Comparison of ENCODE assay signal across 29 cellular contexts in genomic region chr3:147355104-147355854, GRCh38. TPM values are rescaled to one million over a fixed set of nuclear protein-coding genes. Genes with fewer than 3 reads are reported as not detected.
DNase-seq lines count a peak whose midpoint lies in the region; ATAC-seq and TF ChIP-seq lines count a peak whose summit lies in the region.
"Had no signal": no experiment of that assay in that cellular context is flagged by ENCODE, and none has a peak within 500 bp of the region (broad histone marks: within the 10 kb centered on the region; RNA-seq: fewer than 3 reads in every experiment).

No MANE protein-coding gene starts in this region.

- H3K36me3 Mint-ChIP-seq in HFFc6 (ENCODE audit: low read depth), result peaks cover 16% of the 10 kb centered on the region
- H3K36me3 Mint-ChIP-seq: activated naive CD8-positive, alpha-beta T cell; memory B cell had no signal

- no peak overlapping the region for H3K9ac ChIP-seq in iPS-20b (ENCODE audit: low read depth, low read length)

- intact Hi-C loops in psoas muscle (cut with DNase I), result loop anchor here in 1 of 2 donors (10.0 kb wide), 1 partner anchor 60 kb away; no protein-coding TSS in a partner anchor

- H3K27me3 ChIP-seq in iPS-20b (ENCODE audit: insufficient read depth, low read length) (peaks cover 81% of the 10 kb centered on the region), psoas muscle (ENCODE audit: insufficient read depth in 3 of 3, low read length in 2 of 3) (peaks cover 15 to 72% (median 30%) of the 10 kb centered on the region in 3 donors)

- 14 to 17% (median 17%) methylated on average over 18 of the region's 18 CpGs for WGBS in psoas muscle, 3 donors

- 0 out of 2 replicates have a peak, but pooled peaks cover 7% of the 10 kb centered on the region for H3K9me3 Mint-ChIP-seq in HFFc6
- H3K9me3 Mint-ChIP-seq: activated CD4-positive, alpha-beta T cell treated with anti-CD3 and anti-CD28 coated beads, Interleukin-2, amount 10 ng/mL, durations not matched to agents 7 days and 5 days; dendritic cell treated with granulocyte-macrophage colony-stimulating factor and Interleukin-4, amounts not matched to agents 40 ng/mL and 50 ng/mL, for 4 days; T-helper 2 cell treated with Interferon-gamma antibody and Interleukin-4, amounts not matched to agents 5 μg/mL and 100 μg/mL, for 36 hours had no signal

- H3K27ac ChIP-seq in iPS-20b (ENCODE audit: low read length) (no peak overlapping the region), psoas muscle (no peak overlapping the region)
- H3K27ac ChIP-seq: hepatocyte, tibial nerve, VCaP had no signal

- peak overlapping the region; percentile 29; the same call in 1 of the 2 replicates for H3K4me3 Mint-ChIP-seq in HFFc6
- H3K4me3 Mint-ChIP-seq: activated CD4-positive, alpha-beta T cell treated with anti-CD3 and anti-CD28 coated beads, Interleukin-2, amount 10 ng/mL, durations not matched to agents 7 days and 5 days; activated naive CD8-positive, alpha-beta T cell; CD8-positive, alpha-beta memory T cell; dendritic cell treated with granulocyte-macrophage colony-stimulating factor and Interleukin-4, amounts not matched to agents 40 ng/mL and 50 ng/mL, for 4 days; memory B cell; T-helper 2 cell treated with Interferon-gamma antibody and Interleukin-4, amounts not matched to agents 5 μg/mL and 100 μg/mL, for 36 hours had no signal

- no peak for DNase-seq in HFFc6
- peak; percentile 70 for DNase-seq in cerebellar cortex (ENCODE audit: low spot score)
- DNase-seq in psoas muscle, result no peak
- DNase-seq in NCI-H1930 (lab: John Stamatoyannopoulos, UW), result no peak
- DNase-seq in 8988T, result no peak
- no peak for DNase-seq in iPS-NIHi11 (ENCODE audit: low spot score)
- DNase-seq: activated CD4-positive, alpha-beta T cell treated with anti-CD3 and anti-CD28 coated beads, Interleukin-2, amount 10 ng/mL, durations not matched to agents 7 days and 5 days; activated effector memory CD4-positive, alpha-beta T cell treated with anti-CD3 and anti-CD28 coated beads, Interleukin-2, amount 50 U/mL, for 16 hours; anterior cingulate cortex; BE2C; caudate nucleus; CD8-positive, alpha-beta memory T cell; foreskin melanocyte; H7; NCI-H1417 treated with DMSO at 0.1 percent for 48 hours; NCI-H345; SIG-M5; stimulated activated CD4-positive, alpha-beta T cell treated with anti-CD3 and anti-CD28 coated beads, Interleukin-4, amount 100 ng/mL, for 24 hours had no signal

- ATAC-seq in psoas muscle, result no peak
- ATAC-seq in activated CD4-positive, CD25-positive, alpha-beta regulatory T cell treated with anti-CD3 and anti-CD28 coated beads, Interleukin-2, amount 50 U/mL, for 24 hours, result no peak
- ATAC-seq: left lobe of liver had no signal

- no peaks in the 10 kb centered on the region for H3K36me3 ChIP-seq in iPS-20b (ENCODE audit: insufficient read depth, low read depth, low read length)
- H3K36me3 ChIP-seq in psoas muscle (ENCODE audit: insufficient read depth in 1 of 2, low read depth in 1 of 2), result no peaks in the 10 kb centered on the region
- H3K36me3 ChIP-seq: BE2C, tibial nerve had no signal

- peaks cover 26% of the 10 kb centered on the region for H3K4me1 ChIP-seq in iPS-20b (ENCODE audit: insufficient read depth, low read length)
- peaks cover 6% of the 10 kb centered on the region for H3K4me1 ChIP-seq in psoas muscle
- H3K4me1 ChIP-seq: BE2C had no signal

- H3K27me3 Mint-ChIP-seq in HFFc6 (ENCODE audit: insufficient read depth), result peaks cover 66% of the 10 kb centered on the region

- no peak overlapping the region for H3K27ac Mint-ChIP-seq in HFFc6
- H3K27ac Mint-ChIP-seq: activated CD4-positive, alpha-beta T cell treated with anti-CD3 and anti-CD28 coated beads, Interleukin-2, amount 10 ng/mL, durations not matched to agents 7 days and 5 days; activated naive CD8-positive, alpha-beta T cell; CD8-positive, alpha-beta memory T cell; dendritic cell treated with granulocyte-macrophage colony-stimulating factor and Interleukin-4, amounts not matched to agents 40 ng/mL and 50 ng/mL, for 4 days; memory B cell; T-helper 2 cell treated with Interferon-gamma antibody and Interleukin-4, amounts not matched to agents 5 μg/mL and 100 μg/mL, for 36 hours had no signal

- H3K4me1 Mint-ChIP-seq in HFFc6 (ENCODE audit: low read depth), result peaks cover 17% of the 10 kb centered on the region
- H3K4me1 Mint-ChIP-seq: activated CD4-positive, alpha-beta T cell treated with anti-CD3 and anti-CD28 coated beads, Interleukin-2, amount 10 ng/mL, durations not matched to agents 7 days and 5 days; CD8-positive, alpha-beta memory T cell; memory B cell had no signal

- H3K9me3 ChIP-seq in iPS-20b (ENCODE audit: insufficient read depth, low read depth, low read length), result no peaks in the 10 kb centered on the region
- H3K9me3 ChIP-seq in psoas muscle, result no peaks in the 10 kb centered on the region
- H3K9me3 ChIP-seq: BE2C had no signal

- H3K4me3 ChIP-seq in iPS-20b (ENCODE audit: low read length) (peak overlapping the region; percentile 59), psoas muscle (peak overlapping the region; percentile 22)
- H3K4me3 ChIP-seq: hepatocyte, tibial nerve had no signal

- TF ChIP-seq CTCF in HFFc6 (IDR thresholded peaks at IDR 0.05) (no peak), psoas muscle (IDR thresholded peaks at IDR 0.05) (no peak)

RNA-seq across cellular contexts. Expression of gene ZIC4, which starts 51.1 kb away (rescaled TPM):
- under 1 TPM; 0.28 to 0.58 (median 0.49) TPM for total RNA-seq in HFFc6 (2021; fragmentation: NEBNext Ultra II Directional; extraction: Animal tissue kit (Norgen Biotek cat#: 25700))
- total RNA-seq in psoas muscle, result under 1 TPM; 0.15 to 0.73 (median 0.57) TPM
- polyA plus RNA-seq in psoas muscle, result under 1 TPM; 0.10 to 1.00 (median 0.13) TPM
- total RNA-seq: activated CD4-positive, alpha-beta T cell treated with anti-CD3 and anti-CD28 coated beads, Interleukin-2, amount 10 ng/mL, durations not matched to agents 7 days and 5 days; activated CD8-positive, alpha-beta memory T cell treated with anti-CD3 and anti-CD28 coated beads for 36 hours; CD8-positive, alpha-beta memory T cell had no signal
- polyA plus RNA-seq: CD8-positive, alpha-beta memory T cell; hepatocyte had no signal

RNA-seq across cellular contexts. Expression of gene ZIC1, which starts 53.9 kb away (rescaled TPM):
- 1 to 10 TPM in 1 of 6 experiments, under 1 TPM in 5; 0.43 to 1.0 (median 0.57) TPM for total RNA-seq in HFFc6 (2021; fragmentation: NEBNext Ultra II Directional; extraction: Animal tissue kit (Norgen Biotek cat#: 25700))
- 1 to 10 TPM; 3.5 to 7.3 (median 5.1) TPM for total RNA-seq in psoas muscle
- 10 to 100 TPM in 1 of 3 donors, 1 to 10 TPM in 2; 2.3 to 10.2 (median 3.5) TPM for polyA plus RNA-seq in psoas muscle
- total RNA-seq: activated CD4-positive, alpha-beta T cell treated with anti-CD3 and anti-CD28 coated beads, Interleukin-2, amount 10 ng/mL, durations not matched to agents 7 days and 5 days; activated CD8-positive, alpha-beta memory T cell treated with anti-CD3 and anti-CD28 coated beads for 36 hours; CD8-positive, alpha-beta memory T cell; tibial nerve had no signal
- polyA plus RNA-seq: CD8-positive, alpha-beta memory T cell; hepatocyte had no signal
